1 cellular context compared by ENCODE assay signal in genomic region chr9:22008662-22009562, GRCh38.
TF ChIP-seq lines count a peak whose summit lies in the region.

CDKN2B (minus strand) TSS chr9:22009305; CDS start chr9:22008953, 352 bp downstream.

TF ChIP-seq in SK-N-SH, 30 proteins besides CTCF, POLR2A, EP300 and RAD21 (continued from another document):
- TF ChIP-seq IRF3 (IDR thresholded peaks at IDR 0.05; ENCODE audit: low read depth, low read length) (no peak), YY1 (IDR thresholded peaks at IDR 0.05; ENCODE audit: low read depth) (no peak), FOXM1 (IDR thresholded peaks at IDR 0.05; ENCODE audit: low read depth) (peak; percentile 33; the same call in 1 of the 2 replicates)
